In genomic region chr13:91313103-91313502, GRCh38 we compare ENCODE assay signal across 8 cellular contexts. TPM values are rescaled to one million over a fixed set of nuclear protein-coding genes. Genes with fewer than 3 reads are reported as not detected.
DNase-seq lines count a peak whose midpoint lies in the region; ATAC-seq, FAIRE-seq and TF ChIP-seq lines count a peak whose summit lies in the region.

No MANE protein-coding gene starts in this region.

- intact Hi-C loops in endothelial cell of umbilical vein (cut with micrococcal nuclease): loop anchor here (1.0 to 2.0 kb wide), 3 partner anchors 36 to 410 kb away; no protein-coding TSS in a partner anchor
- intact Hi-C loops in activated T-helper 2 cell treated with anti-CD3 and anti-CD28 coated beads, Interferon-gamma antibody, Interleukin-2, Interleukin-4, amounts not matched to agents 10 μg/mL and 5 μg/mL and 100 μg/mL, durations not matched to agents 14 hours and 24 hours and 36 hours (cut with micrococcal nuclease): loop anchor here (1.0 to 10.0 kb wide), 3 partner anchors 33 to 412 kb away; no protein-coding TSS in a partner anchor

- no peak overlapping the region for H2AFZ ChIP-seq in endothelial cell of umbilical vein (ENCODE audit: low read depth, low read length)

- peak; percentile 78 for ATAC-seq in GM19328 (IDR thresholded peaks at IDR 0.05; ENCODE audit: unreplicated experiment)
- ATAC-seq in HG03139 (IDR thresholded peaks at IDR 0.05; ENCODE audit: unreplicated experiment): peak; percentile 74

- H3K36me3 ChIP-seq in SK-N-MC (ENCODE audit: insufficient read depth, low read length) (no peaks in the 10 kb centered on the region), endothelial cell of umbilical vein (ENCODE audit: control insufficient read depth in 2 of 2, extremely low read depth in 1 of 2, insufficient read depth in 2 of 2, low read length in 2 of 2) (no peaks in the 10 kb centered on the region)

- no TSS peak for BruUV-seq in endothelial cell of umbilical vein (replicated peaks; lab: Mats Ljungman, UMichigan)

- peaks cover 4 to 20% of the 10 kb centered on the region in 2 experiments for H3K27me3 ChIP-seq in endothelial cell of umbilical vein (ENCODE audit: control insufficient read depth in 2 of 2, insufficient read depth in 2 of 2, low read length in 2 of 2)

- H3K9me1 ChIP-seq in endothelial cell of umbilical vein (replicated peaks; ENCODE audit: control insufficient read depth, extremely low read depth, insufficient read depth, low read length): no peaks in the 10 kb centered on the region

- dilution Hi-C loops in endothelial cell of umbilical vein (cut with MboI; ENCODE audit: extremely low pct_ligation_motif_present, low sequenced_read_pairs): no loop called here

- CTCF ChIA-PET in endothelial cell of umbilical vein (lab: Charles Lee): interaction anchor here (0.6 to 2.6 kb wide), 13 partner anchors 11 to 410 kb away, joined by 3 to 43 read pairs (median 5); partner anchors contain the start of genes GPC5 and MIR17HG

- no peak overlapping the region for H3K4me3 Mint-ChIP-seq in progenitor cell of endocrine pancreas (ENCODE audit: low read depth)
- H3K4me3 Mint-ChIP-seq in activated T-helper 2 cell treated with anti-CD3 and anti-CD28 coated beads, Interferon-gamma antibody, Interleukin-2, Interleukin-4, amounts not matched to agents 10 μg/mL and 5 μg/mL and 100 μg/mL, durations not matched to agents 14 hours and 24 hours and 36 hours (ENCODE audit: low read depth): no peak overlapping the region

- H3K27me3 Mint-ChIP-seq in progenitor cell of endocrine pancreas: no peaks in the 10 kb centered on the region
- H3K27me3 Mint-ChIP-seq in activated T-helper 2 cell treated with anti-CD3 and anti-CD28 coated beads, Interferon-gamma antibody, Interleukin-2, Interleukin-4, amounts not matched to agents 10 μg/mL and 5 μg/mL and 100 μg/mL, durations not matched to agents 14 hours and 24 hours and 36 hours (ENCODE audit: low read depth): peaks cover 14% of the 10 kb centered on the region

- no peaks in the 10 kb centered on the region for H3K36me3 Mint-ChIP-seq in progenitor cell of endocrine pancreas (ENCODE audit: insufficient read depth)
- H3K36me3 Mint-ChIP-seq in activated T-helper 2 cell treated with anti-CD3 and anti-CD28 coated beads, Interferon-gamma antibody, Interleukin-2, Interleukin-4, amounts not matched to agents 10 μg/mL and 5 μg/mL and 100 μg/mL, durations not matched to agents 14 hours and 24 hours and 36 hours (ENCODE audit: low read depth): no peaks in the 10 kb centered on the region

- peak; percentile 0 for DNase-seq in DMS53 (lab: John Stamatoyannopoulos, UW)
- no peak for DNase-seq in DMS53 treated with DMSO at 0.1 percent for 48 hours (lab: John Stamatoyannopoulos, UW; ENCODE audit: unreplicated experiment)
- DNase-seq in SK-N-MC (ENCODE audit: low read depth, low spot score): no peak
- peak; percentile 51 for DNase-seq in endothelial cell of umbilical vein (ENCODE audit: low read depth, low spot score)
- DNase-seq in progenitor cell of endocrine pancreas (ENCODE audit: low spot score, unreplicated experiment): no peak
- DNase-seq in activated T-helper 2 cell treated with anti-CD3 and anti-CD28 coated beads, Interferon-gamma antibody, Interleukin-2, Interleukin-4, amounts not matched to agents 10 μg/mL and 5 μg/mL and 100 μg/mL, durations not matched to agents 14 hours and 24 hours and 36 hours (ENCODE audit: low spot score): no peak

- no peaks in the 10 kb centered on the region for H3K9me3 ChIP-seq in SK-N-MC (ENCODE audit: low read depth, low read length)
- H3K9me3 ChIP-seq in endothelial cell of umbilical vein (replicated peaks; ENCODE audit: control insufficient read depth, insufficient read depth, low read length): no peaks in the 10 kb centered on the region

- no peaks in the 10 kb centered on the region for H3K4me1 ChIP-seq in endothelial cell of umbilical vein (ENCODE audit: control insufficient read depth, extremely low read depth, insufficient read depth, low read length)

- POLR2A ChIA-PET in endothelial cell of umbilical vein (lab: Charles Lee): no interaction called here

- peak; percentile 61 for FAIRE-seq in endothelial cell of umbilical vein (lab: Jason Lieb, UNC)

- H3K27ac ChIP-seq in SK-N-MC (no peak overlapping the region), endothelial cell of umbilical vein (ENCODE audit: insufficient read depth, low read depth, low read length) (no peak overlapping the region)

- H3K79me2 ChIP-seq in endothelial cell of umbilical vein (ENCODE audit: control insufficient read depth, insufficient read depth, low read length): no peaks in the 10 kb centered on the region

- TF ChIP-seq POLR2A in endothelial cell of umbilical vein (IDR thresholded peaks at IDR 0.05; ENCODE audit: low read depth, low read length): no peak

- H3K9ac ChIP-seq in SK-N-MC (ENCODE audit: insufficient read length) (no peak overlapping the region), endothelial cell of umbilical vein (replicated peaks; ENCODE audit: extremely low read depth, insufficient read depth, low read length) (no peak overlapping the region)

- H3K27ac Mint-ChIP-seq in progenitor cell of endocrine pancreas: no peak overlapping the region
- H3K27ac Mint-ChIP-seq in activated T-helper 2 cell treated with anti-CD3 and anti-CD28 coated beads, Interferon-gamma antibody, Interleukin-2, Interleukin-4, amounts not matched to agents 10 μg/mL and 5 μg/mL and 100 μg/mL, durations not matched to agents 14 hours and 24 hours and 36 hours: no peak overlapping the region

- H4K20me1 ChIP-seq in endothelial cell of umbilical vein (replicated peaks; ENCODE audit: control insufficient read depth, extremely low read depth, insufficient read depth, low read length): no peaks in the 10 kb centered on the region

- TF ChIP-seq CTCF in endothelial cell of umbilical vein (IDR thresholded peaks at IDR 0.05; ENCODE audit: extremely low read depth in 1 of 2, insufficient read depth in 1 of 2, low read depth in 1 of 2, low read length in 2 of 2) (peak; percentile 31 to 48), progenitor cell of endocrine pancreas (IDR thresholded peaks at IDR 0.05; ENCODE audit: unreplicated experiment) (peak; percentile 54)

- no peaks in the 10 kb centered on the region for H3K9me3 Mint-ChIP-seq in progenitor cell of endocrine pancreas (ENCODE audit: low read depth)
- no peaks in the 10 kb centered on the region for H3K9me3 Mint-ChIP-seq in activated T-helper 2 cell treated with anti-CD3 and anti-CD28 coated beads, Interferon-gamma antibody, Interleukin-2, Interleukin-4, amounts not matched to agents 10 μg/mL and 5 μg/mL and 100 μg/mL, durations not matched to agents 14 hours and 24 hours and 36 hours

- peak overlapping the region; percentile 31 for H3K4me2 ChIP-seq in endothelial cell of umbilical vein (ENCODE audit: insufficient read depth, low read length)

- H3K4me1 Mint-ChIP-seq in progenitor cell of endocrine pancreas (ENCODE audit: low read depth): no peaks in the 10 kb centered on the region
- H3K4me1 Mint-ChIP-seq in activated T-helper 2 cell treated with anti-CD3 and anti-CD28 coated beads, Interferon-gamma antibody, Interleukin-2, Interleukin-4, amounts not matched to agents 10 μg/mL and 5 μg/mL and 100 μg/mL, durations not matched to agents 14 hours and 24 hours and 36 hours (ENCODE audit: low read depth): peaks cover 9% of the 10 kb centered on the region

- peak overlapping the region; percentile 22; the same call in 1 of the 2 replicates for H3K4me3 ChIP-seq in SK-N-MC
- H3K4me3 ChIP-seq in endothelial cell of umbilical vein (replicated peaks in 1 of 3; ENCODE audit: insufficient read depth in 1 of 3, low read depth in 1 of 3, low read length in 3 of 3): no peak overlapping the region

TF ChIP-seq in endothelial cell of umbilical vein, 7 proteins besides CTCF, POLR2A, EP300 and RAD21:
- TF ChIP-seq MYC (IDR thresholded peaks at IDR 0.05; ENCODE audit: low read depth, low read length) (no peak), EZH2 (IDR thresholded peaks at IDR 0.05; ENCODE audit: borderline replicate concordance, low read depth, low read length, severe bottlenecking) (no peak), GATA2 (IDR thresholded peaks at IDR 0.05; ENCODE audit: insufficient read depth, insufficient read length, low read depth, low read length) (no peak), MAX (IDR thresholded peaks at IDR 0.05; ENCODE audit: insufficient read depth, insufficient read length) (no peak), FOS (IDR thresholded peaks at IDR 0.05; ENCODE audit: borderline replicate concordance, insufficient read depth, low read length) (no peak), JUN (IDR thresholded peaks at IDR 0.05; ENCODE audit: borderline replicate concordance, insufficient read depth, insufficient read length, low read depth) (no peak), POLR2AphosphoS5 (IDR thresholded peaks at IDR 0.05; ENCODE audit: insufficient read depth, low read depth, low read length) (no peak)
TF ChIP-seq in endothelial cell of umbilical vein: peak in this region for 0.

RNA-seq across cellular contexts. Expression of gene MIR17HG, which starts 34.4 kb away (rescaled TPM):
- total RNA-seq in endothelial cell of umbilical vein (9.1 and 9.5 TPM in 2 replicates), progenitor cell of endocrine pancreas (13.8 and 14.0 TPM in 2 replicates)
- polyA plus RNA-seq in endothelial cell of umbilical vein: 0.64 and 1.8 TPM in 2 replicates
- 0.43 and 0.65 TPM in 2 replicates for polyA plus RNA-seq in endothelial cell of umbilical vein (2011; cell fraction: cytosol; rRNA removed)
- 9.3 and 11.6 TPM in 2 replicates for polyA plus RNA-seq in endothelial cell of umbilical vein (2011; cell fraction: nucleus; rRNA removed)
- 1.7 and 1.8 TPM in 2 replicates for polyA plus RNA-seq in endothelial cell of umbilical vein (2012)
- 6.3 and 7.2 TPM in 2 replicates for polyA minus RNA-seq in endothelial cell of umbilical vein
- polyA minus RNA-seq in endothelial cell of umbilical vein (2011; cell fraction: cytosol; rRNA and poly(A)+ RNA removed): 2.9 TPM
- polyA minus RNA-seq in endothelial cell of umbilical vein (2011; cell fraction: nucleus; rRNA and poly(A)+ RNA removed): 42.9 and 44.5 TPM in 2 replicates
- total RNA-seq in activated T-helper 2 cell treated with anti-CD3 and anti-CD28 coated beads, Interferon-gamma antibody, Interleukin-2, Interleukin-4, amounts not matched to agents 10 μg/mL and 5 μg/mL and 100 μg/mL, durations not matched to agents 14 hours and 24 hours and 36 hours: 32.5 and 32.8 TPM in 2 replicates

Comparison
In these comparisons a context has a peak if more than half of its experiments do, and no peak if none do; other contexts are left out.
1. DNase-seq: peak in DMS53 (single experiment) and endothelial cell of umbilical vein (single experiment); none in DMS53 treated with DMSO at 0.1 percent for 48 hours (single experiment), SK-N-MC (single experiment), progenitor cell of endocrine pancreas (single experiment) and activated T-helper 2 cell treated with anti-CD3 and anti-CD28 coated beads, Interferon-gamma antibody, Interleukin-2, Interleukin-4, amounts not matched to agents 10 μg/mL and 5 μg/mL and 100 μg/mL, durations not matched to agents 14 hours and 24 hours and 36 hours (single experiment).